10 cellular contexts compared by ENCODE assay signal in genomic region chr9:93130861-93131481, GRCh38. TPM values are rescaled to one million over a fixed set of nuclear protein-coding genes. Genes with fewer than 3 reads are reported as not detected.
DNase-seq lines count a peak whose midpoint lies in the region; ATAC-seq, FAIRE-seq and TF ChIP-seq lines count a peak whose summit lies in the region.
"Had no signal": no experiment of that assay in that cellular context is flagged by ENCODE, and none has a peak within 500 bp of the region (broad histone marks: within the 10 kb centered on the region; RNA-seq: fewer than 3 reads in every experiment).

No MANE protein-coding gene starts in this region.

- peaks cover 16% of the 10 kb centered on the region for H3K4me1 Mint-ChIP-seq in astrocyte (ENCODE audit: low read depth, unreplicated experiment)
- H3K4me1 Mint-ChIP-seq in stimulated activated naive B cell treated with anti-CD40 and anti-IgM and Interleukin-4, amounts not matched to agents 10 μg/mL and 1 μg/mL and 100 μg/mL, for 72 hours: peaks cover 54 to 90% of the 10 kb centered on the region in 2 donors

- FAIRE-seq in astrocyte (lab: Jason Lieb, UNC): no peak
- FAIRE-seq: G401.6 had no signal

- no peak for ATAC-seq in left lobe of liver
- ATAC-seq in stimulated activated naive B cell treated with anti-CD40 and anti-IgM and Interleukin-4, amounts not matched to agents 10 μg/mL and 1 μg/mL and 100 μg/mL, for 72 hours (replicated peaks): no peak

- no peaks in the 10 kb centered on the region for H3K9me3 Mint-ChIP-seq in astrocyte (ENCODE audit: unreplicated experiment)
- no peaks in the 10 kb centered on the region for H3K9me3 Mint-ChIP-seq in stimulated activated naive B cell treated with anti-CD40 and anti-IgM and Interleukin-4, amounts not matched to agents 10 μg/mL and 1 μg/mL and 100 μg/mL, for 72 hours

- H3K27ac Mint-ChIP-seq in astrocyte (ENCODE audit: unreplicated experiment): peak overlapping the region; percentile 26
- H3K27ac Mint-ChIP-seq in stimulated activated naive B cell treated with anti-CD40 and anti-IgM and Interleukin-4, amounts not matched to agents 10 μg/mL and 1 μg/mL and 100 μg/mL, for 72 hours: peak overlapping the region; percentile 25

- peaks cover 64% of the 10 kb centered on the region for H4K20me1 ChIP-seq in astrocyte (ENCODE audit: insufficient read depth, low read length)

- DNase-seq in Peyer's patch (no peak), astrocyte (ENCODE audit: low read depth) (no peak), left lobe of liver (ENCODE audit: low spot score) (peak; percentile 55), T-helper 9 cell (no peak), AG08396 (ENCODE audit: low spot score) (no peak), HAP-1 (ENCODE audit: low spot score in 2 of 2) (no peak)
- DNase-seq in stimulated activated naive B cell treated with anti-CD40 and anti-IgM and Interleukin-4, amounts not matched to agents 10 μg/mL and 1 μg/mL and 100 μg/mL, for 72 hours: no peak
- no peak for DNase-seq in stimulated activated CD4-positive, alpha-beta T cell treated with anti-CD3 and anti-CD28 coated beads, Interleukin-4, amount 100 ng/mL, for 1 hour
- DNase-seq: NCI-H526 treated with DMSO at 0.1 percent for 48 hours had no signal

- TF ChIP-seq CTCF in Peyer's patch (IDR thresholded peaks at IDR 0.05) (no peak), astrocyte (IDR thresholded peaks at IDR 0.05; ENCODE audit: insufficient read depth, low read depth, low read length) (no peak)

- H3K27me3 ChIP-seq in Peyer's patch (no peaks in the 10 kb centered on the region), astrocyte (ENCODE audit: insufficient read depth, low read length) (no peaks in the 10 kb centered on the region), HAP-1 (ENCODE audit: low read depth) (no peaks in the 10 kb centered on the region)

- H3K79me2 ChIP-seq in astrocyte (ENCODE audit: insufficient read depth, low read length): peaks cover 28% of the 10 kb centered on the region

- no peaks in the 10 kb centered on the region for H3K9me3 ChIP-seq in Peyer's patch
- no peaks in the 10 kb centered on the region for H3K9me3 ChIP-seq in astrocyte (ENCODE audit: insufficient read depth, low read depth, low read length)
- H3K9me3 ChIP-seq in HAP-1: no peaks in the 10 kb centered on the region

- no peak overlapping the region for H3K4me3 ChIP-seq in Peyer's patch
- H3K4me3 ChIP-seq in astrocyte (ENCODE audit: insufficient read depth, low read depth, low read length): no peak overlapping the region
- no peak overlapping the region for H3K4me3 ChIP-seq in HAP-1

- TF ChIP-seq POLR2A in Peyer's patch (IDR thresholded peaks at IDR 0.05): no peak

- H3K4me2 ChIP-seq in astrocyte (ENCODE audit: low read length): no peak overlapping the region

- peaks cover under 1% of the 10 kb centered on the region for H3K27me3 Mint-ChIP-seq in astrocyte (ENCODE audit: low read depth, unreplicated experiment)
- H3K27me3 Mint-ChIP-seq in stimulated activated naive B cell treated with anti-CD40 and anti-IgM and Interleukin-4, amounts not matched to agents 10 μg/mL and 1 μg/mL and 100 μg/mL, for 72 hours: no peaks in the 10 kb centered on the region

- no peak overlapping the region for H3K4me3 Mint-ChIP-seq in astrocyte (ENCODE audit: unreplicated experiment)
- H3K4me3 Mint-ChIP-seq in stimulated activated naive B cell treated with anti-CD40 and anti-IgM and Interleukin-4, amounts not matched to agents 10 μg/mL and 1 μg/mL and 100 μg/mL, for 72 hours: no peak overlapping the region

- no peak overlapping the region for H2AFZ ChIP-seq in astrocyte (ENCODE audit: low read depth, low read length)

- peaks cover 0 to 84% (median 33%) of the 10 kb centered on the region in 4 donors for H3K4me1 ChIP-seq in Peyer's patch
- peaks cover 26% of the 10 kb centered on the region for H3K4me1 ChIP-seq in astrocyte (ENCODE audit: insufficient read depth, low read length)
- peaks cover 13% of the 10 kb centered on the region for H3K4me1 ChIP-seq in HAP-1

- in situ Hi-C loops in HAP-1 (cut with MboI; ENCODE audit: low sequenced_read_pairs): no loop called here

- no peaks in the 10 kb centered on the region for H3K36me3 ChIP-seq in Peyer's patch
- H3K36me3 ChIP-seq in astrocyte (ENCODE audit: insufficient read depth, low read length): no peaks in the 10 kb centered on the region
- no peaks in the 10 kb centered on the region for H3K36me3 ChIP-seq in HAP-1 (replicated peaks)

- H3K36me3 Mint-ChIP-seq in astrocyte (ENCODE audit: low read depth, unreplicated experiment): no peaks in the 10 kb centered on the region
- peaks cover 33 to 57% of the 10 kb centered on the region in 2 donors for H3K36me3 Mint-ChIP-seq in stimulated activated naive B cell treated with anti-CD40 and anti-IgM and Interleukin-4, amounts not matched to agents 10 μg/mL and 1 μg/mL and 100 μg/mL, for 72 hours

- H3K9ac ChIP-seq in astrocyte (ENCODE audit: low read length): no peak overlapping the region

- H3K27ac ChIP-seq in Peyer's patch (peak overlapping the region; percentile 36 to 98 (median 95)), astrocyte (ENCODE audit: low read depth, low read length) (no peak overlapping the region)

RNA-seq across cellular contexts. Expression of gene NINJ1, which starts 3.1 kb away (rescaled TPM):
- 10 to 100 TPM; 47.0 to 56.8 (median 54.5) TPM for total RNA-seq in Peyer's patch
- total RNA-seq in astrocyte: 26.9 and 28.3 TPM in 2 replicates
- 53.3 TPM for total RNA-seq in left lobe of liver

RNA-seq across cellular contexts. Expression of gene CARD19, which starts 35.0 kb away (rescaled TPM):
- total RNA-seq in Peyer's patch (10 to 100 TPM; 34.7 to 74.4 (median 58.9) TPM), astrocyte (33.8 and 36.3 TPM in 2 replicates), left lobe of liver (8.5 TPM)

RNA-seq across cellular contexts. Expression of gene WNK2, which starts 53.0 kb away (rescaled TPM):
- total RNA-seq in Peyer's patch (100 to 1,000 TPM; 155 to 577 (median 259) TPM), astrocyte (0.89 and 1.9 TPM in 2 replicates), left lobe of liver (3.7 TPM)

Comparison
In these comparisons a context has a peak if more than half of its experiments do, and no peak if none do; other contexts are left out.
1. RNA of gene WNK2, which starts 53.0 kb away (total RNA-seq): 155 to 577 TPM in Peyer's patch; 3.7 TPM in left lobe of liver (single experiment) and 0.89 to 1.9 TPM in astrocyte; every median in the first group is over 10 times any median in the second.